ENCODE assay signal across 8 cellular contexts in genomic region chr3:125212509-125213372, GRCh38. TPM values are rescaled to one million over a fixed set of nuclear protein-coding genes. Genes with fewer than 3 reads are reported as not detected.
DNase-seq lines count a peak whose midpoint lies in the region; ATAC-seq and TF ChIP-seq lines count a peak whose summit lies in the region.

A gene with protein sequence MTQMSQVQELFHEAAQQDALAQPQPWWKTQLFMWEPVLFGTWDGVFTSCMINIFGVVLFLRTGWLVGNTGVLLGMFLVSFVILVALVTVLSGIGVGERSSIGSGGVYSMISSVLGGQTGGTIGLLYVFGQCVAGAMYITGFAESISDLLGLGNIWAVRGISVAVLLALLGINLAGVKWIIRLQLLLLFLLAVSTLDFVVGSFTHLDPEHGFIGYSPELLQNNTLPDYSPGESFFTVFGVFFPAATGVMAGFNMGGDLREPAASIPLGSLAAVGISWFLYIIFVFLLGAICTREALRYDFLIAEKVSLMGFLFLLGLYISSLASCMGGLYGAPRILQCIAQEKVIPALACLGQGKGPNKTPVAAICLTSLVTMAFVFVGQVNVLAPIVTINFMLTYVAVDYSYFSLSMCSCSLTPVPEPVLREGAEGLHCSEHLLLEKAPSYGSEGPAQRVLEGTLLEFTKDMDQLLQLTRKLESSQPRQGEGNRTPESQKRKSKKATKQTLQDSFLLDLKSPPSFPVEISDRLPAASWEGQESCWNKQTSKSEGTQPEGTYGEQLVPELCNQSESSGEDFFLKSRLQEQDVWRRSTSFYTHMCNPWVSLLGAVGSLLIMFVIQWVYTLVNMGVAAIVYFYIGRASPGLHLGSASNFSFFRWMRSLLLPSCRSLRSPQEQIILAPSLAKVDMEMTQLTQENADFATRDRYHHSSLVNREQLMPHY (minus strand): TSS chr3:125212748. CDS start chr3:125211349, 1,399 bp downstream.

- TF ChIP-seq CTCF in lower leg skin (IDR thresholded peaks at IDR 0.05) = no peak
- TF ChIP-seq CTCF in transverse colon (IDR thresholded peaks at IDR 0.05) = no peak

- intact Hi-C loops in lower leg skin (cut with DNase I; ENCODE audit: low total_unique reads) (no loop called here), transverse colon (cut with DNase I; ENCODE audit: low total_unique reads) (no loop called here)

- no peaks in the 10 kb centered on the region for H3K9me3 ChIP-seq in transverse colon

- ATAC-seq in GM19351 (IDR thresholded peaks at IDR 0.05; ENCODE audit: unreplicated experiment) = no peak

- H3K36me3 ChIP-seq in transverse colon = no peaks in the 10 kb centered on the region

- H3K4me1 ChIP-seq in transverse colon = peaks cover 9 to 18% (median 13%) of the 10 kb centered on the region in 4 donors

- no peak for TF ChIP-seq POLR2A in lower leg skin (IDR thresholded peaks at IDR 0.05)
- no peak for TF ChIP-seq POLR2A in transverse colon (IDR thresholded peaks at IDR 0.05)

- H3K27ac ChIP-seq in transverse colon = peak within 1 kb of the TSS in 3 of 4 donors; percentile 9 to 65 (median 27)

- WGBS in lower leg skin, 2 donors = 8 to 13% methylated on average over 26 to 55 of the region's 55 CpGs
- 16% methylated on average over 23 of the region's 55 CpGs; no CpG with 5 or more reads in 1 of the 2 donors for WGBS in transverse colon (ENCODE audit: low coverage in 1 of 2), 2 donors

- peak within 1 kb of the TSS; percentile 32 for H3K4me3 ChIP-seq in lower leg skin (ENCODE audit: low read depth, poor library complexity, severe bottlenecking)
- H3K4me3 ChIP-seq in transverse colon = peak within 1 kb of the TSS; percentile 36 to 61 (median 54)

- in situ Hi-C loops in T47D (cut with HindIII; ENCODE audit: low pct_unique_long_range_greater_than_20kb, low sequenced_read_pairs) = no loop called here
- in situ Hi-C loops in transverse colon (cut with MboI; ENCODE audit: low pct_ligation_motif_present in 1 of 4, low pct_unique_long_range_greater_than_20kb in 1 of 4, low sequenced_read_pairs in 3 of 4) = no loop called here

- H3K27me3 ChIP-seq in transverse colon = peaks cover 26% of the 10 kb centered on the region

- no peak for TF ChIP-seq EP300 in transverse colon (IDR thresholded peaks at IDR 0.05; ENCODE audit: low read depth)

- peak; percentile 17 for DNase-seq in activated naive CD4-positive, alpha-beta T cell treated with anti-CD3 and anti-CD28 coated beads, Interleukin-2, amount 50 U/mL, for 16 hours
- DNase-seq in activated naive CD4-positive, alpha-beta T cell treated with Interleukin-2 at 50 U/mL for 16 hours = no peak
- peak; percentile 44 to 53 for DNase-seq in T47D (ENCODE audit: low read depth in 1 of 2, low spot score in 1 of 2)
- DNase-seq in lower leg skin (ENCODE audit: low spot score in 2 of 2) = peak in 1 of 2 donors; percentile 84
- peak; percentile 50 for DNase-seq in transverse colon
- DNase-seq in SKM-1 treated with dmso at 0.1 percent for 144 hours (lab: John Stamatoyannopoulos, UW; ENCODE audit: unreplicated experiment) = no peak
- no peak for DNase-seq in NCI-H446 (lab: John Stamatoyannopoulos, UW)

RNA-seq across cellular contexts. Expression of the gene that starts here (rescaled TPM):
- total RNA-seq in lower leg skin = 10 to 100 TPM in 1 of 4 donors, 1 to 10 TPM in 3; 2.3 to 13.1 (median 3.9) TPM
- 10 to 100 TPM in 1 of 4 donors, 1 to 10 TPM in 3; 5.4 to 10.5 (median 6.8) TPM for total RNA-seq in transverse colon

Comparison
In these comparisons a context has a peak if more than half of its experiments do, and no peak if none do; other contexts are left out.
1. DNase-seq: peak in activated naive CD4-positive, alpha-beta T cell treated with anti-CD3 and anti-CD28 coated beads, Interleukin-2, amount 50 U/mL, for 16 hours (single experiment), T47D (2 of 2) and transverse colon (single experiment); none in activated naive CD4-positive, alpha-beta T cell treated with Interleukin-2 at 50 U/mL for 16 hours (single experiment), SKM-1 treated with dmso at 0.1 percent for 144 hours (single experiment) and NCI-H446 (0 of 2).